24 cellular contexts compared by ENCODE assay signal in genomic region chr5:115457574-115457973, GRCh38.
DNase-seq lines count a peak whose midpoint lies in the region; ATAC-seq and TF ChIP-seq lines count a peak whose summit lies in the region.
"Had no signal": no experiment of that assay in that cellular context is flagged by ENCODE, and none has a peak within 500 bp of the region (broad histone marks: within the 10 kb centered on the region; RNA-seq: fewer than 3 reads in every experiment).

No MANE protein-coding gene starts in this region.

- no peak overlapping the region for H3K4me3 ChIP-seq in MM.1S (ENCODE audit: low read length)
- no peak overlapping the region for H3K4me3 ChIP-seq in Karpas-422 (ENCODE audit: low read length)
- H3K4me3 ChIP-seq: BLaER1, breast epithelium, thoracic aorta had no signal

- H3K4me2 ChIP-seq in MM.1S (ENCODE audit: low read depth, low read length) (no peak overlapping the region), Karpas-422 (ENCODE audit: low read depth, low read length, poor library complexity, severe bottlenecking) (no peak overlapping the region)
- H3K4me2 ChIP-seq: BLaER1 had no signal

- H3K27ac ChIP-seq in MM.1S (ENCODE audit: low read length) (no peak overlapping the region), Karpas-422 (ENCODE audit: low read length) (no peak overlapping the region)
- H3K27ac ChIP-seq: BLaER1, thoracic aorta had no signal

- H3K27ac Mint-ChIP-seq in osteocyte (ENCODE audit: unreplicated experiment): no peak overlapping the region
- H3K27ac Mint-ChIP-seq: activated CD8-positive, alpha-beta T cell treated with anti-CD3 and anti-CD28 coated beads, Interleukin-2, amount 10 ng/mL, durations not matched to agents 7 days and 5 days; activated T-helper 2 cell treated with anti-CD3 and anti-CD28 coated beads, Interferon-gamma antibody, Interleukin-2, Interleukin-4, amounts not matched to agents 10 μg/mL and 5 μg/mL and 100 μg/mL, durations not matched to agents 14 hours and 24 hours and 36 hours; T-helper 2 cell treated with Interferon-gamma antibody and Interleukin-4, amounts not matched to agents 5 μg/mL and 100 μg/mL, for 36 hours had no signal

- DNase-seq in ACHN (peak; percentile 45), SW480 (ENCODE audit: low spot score) (peak; percentile 42), left kidney (ENCODE audit: low read depth, low spot score) (peak; percentile 37), renal cortical epithelial cell (ENCODE audit: low read depth) (peak; percentile 71), MM.1S (no peak), osteocyte (ENCODE audit: extremely low spot score, unreplicated experiment) (no peak), Karpas-422 (no peak)
- DNase-seq: activated CD8-positive, alpha-beta T cell treated with anti-CD3 and anti-CD28 coated beads, Interleukin-2, amount 10 ng/mL, durations not matched to agents 7 days and 5 days; activated naive CD4-positive, alpha-beta T cell treated with anti-CD3 and anti-CD28 coated beads, Interleukin-2, amount 50 U/mL, for 16 hours; amygdala; DMS79; left cardiac atrium; NCI-H748 treated with DMSO at 0.1 percent for 48 hours; nucleus accumbens; SHP77 treated with DMSO at 0.1 percent for 48 hours; stimulated activated naive CD4-positive, alpha-beta T cell treated with Interleukin-2 at 50 U/mL for 16 hours had no signal

- no peak overlapping the region for H3K4me3 Mint-ChIP-seq in osteocyte (ENCODE audit: unreplicated experiment)
- H3K4me3 Mint-ChIP-seq: activated CD8-positive, alpha-beta T cell treated with anti-CD3 and anti-CD28 coated beads, Interleukin-2, amount 10 ng/mL, durations not matched to agents 7 days and 5 days; T-helper 2 cell treated with Interferon-gamma antibody and Interleukin-4, amounts not matched to agents 5 μg/mL and 100 μg/mL, for 36 hours had no signal

- H2AFZ ChIP-seq in MM.1S (ENCODE audit: low read length) (no peak overlapping the region), Karpas-422 (ENCODE audit: low read length) (no peak overlapping the region)

- TF ChIP-seq CTCF in MM.1S (IDR thresholded peaks at IDR 0.05; ENCODE audit: low read length) (no peak), osteocyte (IDR thresholded peaks at IDR 0.05) (no peak)

- H3K9ac ChIP-seq in MM.1S (ENCODE audit: low read length): no peak overlapping the region
- no peak overlapping the region for H3K9ac ChIP-seq in Karpas-422 (ENCODE audit: low read length)
- H3K9ac ChIP-seq: BLaER1 had no signal

- H3K9me3 ChIP-seq in MM.1S (replicated peaks; ENCODE audit: insufficient read depth, low read length) (no peaks in the 10 kb centered on the region), Karpas-422 (ENCODE audit: low read length) (no peaks in the 10 kb centered on the region)
- H3K9me3 ChIP-seq: BLaER1, breast epithelium, thoracic aorta had no signal

- H3K36me3 Mint-ChIP-seq in osteocyte (ENCODE audit: unreplicated experiment): no peaks in the 10 kb centered on the region

- H3K9me2 ChIP-seq in MM.1S (replicated peaks; ENCODE audit: insufficient read depth, low read length): no peaks in the 10 kb centered on the region
- H3K9me2 ChIP-seq in Karpas-422 (replicated peaks; ENCODE audit: insufficient read depth, low read length): no peaks in the 10 kb centered on the region

- H3K36me3 ChIP-seq in MM.1S (replicated peaks; ENCODE audit: insufficient read depth, low read length) (no peaks in the 10 kb centered on the region), Karpas-422 (ENCODE audit: insufficient read depth, low read length) (no peaks in the 10 kb centered on the region)
- H3K36me3 ChIP-seq: BLaER1, breast epithelium, thoracic aorta had no signal

- in situ Hi-C loops in ACHN (cut with HindIII; ENCODE audit: low pct_ligation_motif_present, low pct_unique_long_range_greater_than_20kb, low sequenced_read_pairs): no loop called here

- H3K79me2 ChIP-seq in MM.1S (ENCODE audit: low read length) (no peaks in the 10 kb centered on the region), Karpas-422 (ENCODE audit: low read length) (no peaks in the 10 kb centered on the region)

- H3K4me1 ChIP-seq in MM.1S (ENCODE audit: low read length) (no peaks in the 10 kb centered on the region), Karpas-422 (ENCODE audit: low read length) (peaks cover 3% of the 10 kb centered on the region; the same call in 1 of the 2 replicates)
- H3K4me1 ChIP-seq: BLaER1, breast epithelium had no signal

- no peaks in the 10 kb centered on the region for H4K20me1 ChIP-seq in MM.1S (ENCODE audit: insufficient read depth, low read length)
- H4K20me1 ChIP-seq in Karpas-422 (ENCODE audit: insufficient read depth, low read depth, low read length): no peaks in the 10 kb centered on the region
- H4K20me1 ChIP-seq: BLaER1 had no signal

- peaks cover 8% of the 10 kb centered on the region for H3K4me1 Mint-ChIP-seq in osteocyte (ENCODE audit: unreplicated experiment)

- H3K9me3 Mint-ChIP-seq in osteocyte (ENCODE audit: unreplicated experiment): no peaks in the 10 kb centered on the region
- H3K9me3 Mint-ChIP-seq: activated T-helper 2 cell treated with anti-CD3 and anti-CD28 coated beads, Interferon-gamma antibody, Interleukin-2, Interleukin-4, amounts not matched to agents 10 μg/mL and 5 μg/mL and 100 μg/mL, durations not matched to agents 14 hours and 24 hours and 36 hours; T-helper 2 cell treated with Interferon-gamma antibody and Interleukin-4, amounts not matched to agents 5 μg/mL and 100 μg/mL, for 36 hours had no signal

- no peaks in the 10 kb centered on the region for H3K27me3 Mint-ChIP-seq in osteocyte (ENCODE audit: unreplicated experiment)

- no peaks in the 10 kb centered on the region for H3K27me3 ChIP-seq in MM.1S (replicated peaks; ENCODE audit: insufficient read depth, low read length)
- no peaks in the 10 kb centered on the region for H3K27me3 ChIP-seq in Karpas-422 (ENCODE audit: low read length)
- H3K27me3 ChIP-seq: BLaER1, breast epithelium had no signal

- no peaks in the 10 kb centered on the region for H3F3A ChIP-seq in MM.1S (ENCODE audit: insufficient read depth, low read length)

- ATAC-seq in GM21528 (IDR thresholded peaks at IDR 0.05; ENCODE audit: low FRiP score, unreplicated experiment): no peak
- ATAC-seq: activated CD8-positive, alpha-beta T cell treated with anti-CD3 and anti-CD28 coated beads, Interleukin-2, amount 10 ng/mL, durations not matched to agents 7 days and 5 days; HepG2; Panc1 had no signal

Comparison
In these comparisons a context has a peak if more than half of its experiments do, and no peak if none do; other contexts are left out.
1. DNase-seq: peak in ACHN (single experiment), SW480 (single experiment), left kidney (single experiment) and renal cortical epithelial cell (single experiment); none in MM.1S (single experiment), osteocyte (single experiment) and Karpas-422 (single experiment).